Comparison of ENCODE assay signal across 9 cellular contexts in genomic region chr18:26190506-26190905, GRCh38. TPM values are rescaled to one million over a fixed set of nuclear protein-coding genes. Genes with fewer than 3 reads are reported as not detected.
DNase-seq lines count a peak whose midpoint lies in the region; ATAC-seq and TF ChIP-seq lines count a peak whose summit lies in the region.
"Had no signal": no experiment of that assay in that cellular context is flagged by ENCODE, and none has a peak within 500 bp of the region (broad histone marks: within the 10 kb centered on the region; RNA-seq: fewer than 3 reads in every experiment).

No MANE protein-coding gene starts in this region.

- CTCF ChIA-PET in CD8-positive, alpha-beta T cell (lab: Charles Lee), result interaction anchor here (0.7 to 1.1 kb wide), 2 partner anchors 36 to 194 kb away, joined by 3 read pairs; no protein-coding TSS in a partner anchor

- peak overlapping the region; percentile 81 for H3K4me3 Mint-ChIP-seq in CD8-positive, alpha-beta T cell

- H3K36me3 ChIP-seq in CD8-positive, alpha-beta T cell (ENCODE audit: insufficient read depth, low read length), result no peaks in the 10 kb centered on the region
- H3K36me3 ChIP-seq in KOPT-K1 (ENCODE audit: insufficient read depth, low read length) (no peaks in the 10 kb centered on the region), thoracic aorta (no peaks in the 10 kb centered on the region), left lung (no peaks in the 10 kb centered on the region)

- DNase-seq in CD8-positive, alpha-beta T cell, result peak in 6 of 7 experiments; percentile 2 to 63 (median 26)
- DNase-seq in activated naive CD4-positive, alpha-beta T cell treated with Interleukin-2 at 50 U/mL for 16 hours, result peak; percentile 18
- DNase-seq in thoracic aorta (ENCODE audit: low spot score) (no peak), left lung (no peak), cerebellar cortex (ENCODE audit: low spot score) (no peak), NCI-H2227 (lab: John Stamatoyannopoulos, UW; ENCODE audit: unreplicated experiment) (no peak)

- no peaks in the 10 kb centered on the region for H3K27me3 Mint-ChIP-seq in CD8-positive, alpha-beta T cell (ENCODE audit: low read depth)

- H3K4me1 Mint-ChIP-seq in CD8-positive, alpha-beta T cell (ENCODE audit: low read depth), result peaks cover 25% of the 10 kb centered on the region

- ATAC-seq in CD8-positive, alpha-beta T cell, result peak; percentile 90
- ATAC-seq in GM21528 (IDR thresholded peaks at IDR 0.05; ENCODE audit: low FRiP score, unreplicated experiment), result peak; percentile 80
- ATAC-seq in thoracic aorta (ENCODE audit: insufficient number of reproducible peaks, low FRiP score, low read depth), result no peak
- ATAC-seq in left lung, result no peak

- no peaks in the 10 kb centered on the region for H3K27me3 ChIP-seq in CD8-positive, alpha-beta T cell (ENCODE audit: insufficient read depth, low read length)
- H3K27me3 ChIP-seq in thoracic aorta (replicated peaks; ENCODE audit: insufficient read depth), result no peaks in the 10 kb centered on the region
- no peaks in the 10 kb centered on the region for H3K27me3 ChIP-seq in left lung

- H3K27ac ChIP-seq in CD8-positive, alpha-beta T cell (ENCODE audit: low read depth, low read length), result peak overlapping the region; percentile 35
- H3K27ac ChIP-seq in KOPT-K1 (ENCODE audit: low read depth, low read length, poor library complexity, severe bottlenecking) (peak overlapping the region; percentile 66), thoracic aorta (no peak overlapping the region), left lung (no peak overlapping the region)

- POLR2A ChIA-PET in CD8-positive, alpha-beta T cell (lab: Charles Lee), result interaction anchor here (0.8 kb wide), 1 partner anchor 35 kb away, joined by 3 read pairs; no protein-coding TSS in a partner anchor

- H3K4me3 ChIP-seq in CD8-positive, alpha-beta T cell (ENCODE audit: low read depth, low read length), result peak overlapping the region; percentile 24
- peak overlapping the region; percentile 29 for H3K4me3 ChIP-seq in thoracic aorta
- no peak overlapping the region for H3K4me3 ChIP-seq in left lung

- intact Hi-C loops in CD8-positive, alpha-beta T cell (cut with DNase I, micrococcal nuclease), result loop anchor here in 1 of 2 experiments (2.0 kb wide), 1 partner anchor 24 kb away; no protein-coding TSS in a partner anchor
- intact Hi-C loops in left lung (cut with DNase I), result no loop called here

- H3K9me3 ChIP-seq in CD8-positive, alpha-beta T cell (ENCODE audit: low read length), result no peaks in the 10 kb centered on the region
- H3K9me3 ChIP-seq in KOPT-K1 (ENCODE audit: insufficient read depth, low read length, poor library complexity, severe bottlenecking), result no peaks in the 10 kb centered on the region
- no peaks in the 10 kb centered on the region for H3K9me3 ChIP-seq in thoracic aorta
- peaks cover 0 to 2% of the 10 kb centered on the region in 2 donors for H3K9me3 ChIP-seq in left lung

- H3K9me3 Mint-ChIP-seq in CD8-positive, alpha-beta T cell, result peaks cover 4% of the 10 kb centered on the region

- H3K4me1 ChIP-seq in CD8-positive, alpha-beta T cell (ENCODE audit: insufficient read depth, low read length), result peaks cover 4% of the 10 kb centered on the region
- H3K4me1 ChIP-seq in thoracic aorta (ENCODE audit: control insufficient read depth in 1 of 2, low read depth in 2 of 2), result no peaks in the 10 kb centered on the region
- H3K4me1 ChIP-seq in left lung, result no peaks in the 10 kb centered on the region

- H3K27ac Mint-ChIP-seq in CD8-positive, alpha-beta T cell, result peak overlapping the region; percentile 89

- no peaks in the 10 kb centered on the region for H3K36me3 Mint-ChIP-seq in CD8-positive, alpha-beta T cell

- TF ChIP-seq CTCF in CD8-positive, alpha-beta T cell (IDR thresholded peaks at IDR 0.05), result no peak
- TF ChIP-seq CTCF in thoracic aorta (IDR thresholded peaks at IDR 0.05) (no peak), left lung (IDR thresholded peaks at IDR 0.05) (no peak)

RNA-seq across cellular contexts. Expression of gene TAF4B, which starts 35.7 kb away (rescaled TPM):
- 10 to 100 TPM; 11.5 to 12.3 TPM for total RNA-seq in CD8-positive, alpha-beta T cell
- total RNA-seq in thoracic aorta, result 10 to 100 TPM in 1 of 2 donors, 1 to 10 TPM in 1; 3.9 to 15.6 TPM
- 1 to 10 TPM; 2.2 to 2.6 TPM for total RNA-seq in left lung

RNA-seq across cellular contexts. Expression of gene PSMA8, which starts 56.8 kb away (rescaled TPM):
- under 1 TPM in 1 of 2 experiments, not detected in 1; 0.25 TPM for total RNA-seq in CD8-positive, alpha-beta T cell
- total RNA-seq in thoracic aorta, result not detected
- under 1 TPM in 1 of 2 donors, not detected in 1; 0.15 TPM for total RNA-seq in left lung
- total RNA-seq: myocyte had no signal

Comparison
In these comparisons a context has a peak if more than half of its experiments do, and no peak if none do; other contexts are left out.
1. ATAC-seq: peak in CD8-positive, alpha-beta T cell (single experiment) and GM21528 (single experiment); none in thoracic aorta (single experiment) and left lung (single experiment).
2. DNase-seq: peak in CD8-positive, alpha-beta T cell (6 of 7) and activated naive CD4-positive, alpha-beta T cell treated with Interleukin-2 at 50 U/mL for 16 hours (single experiment); none in thoracic aorta (single experiment), left lung (0 of 2), cerebellar cortex (single experiment) and NCI-H2227 (single experiment).
3. H3K27ac ChIP-seq: peak in CD8-positive, alpha-beta T cell (single experiment) and KOPT-K1 (single experiment); none in thoracic aorta (0 of 2) and left lung (0 of 2).
4. H3K4me3 ChIP-seq: peak in CD8-positive, alpha-beta T cell (single experiment) and thoracic aorta (single experiment); none in left lung (0 of 2).